8 cellular contexts compared by ENCODE assay signal in genomic region chr15:75516513-75516912, GRCh38.
DNase-seq lines count a peak whose midpoint lies in the region; TF ChIP-seq lines count a peak whose summit lies in the region.
"Not testable (repeated sequence)": the region's sequence is repeated elsewhere in the genome, so short reads cannot be mapped to it uniquely, and the experiment has no call there.

No MANE protein-coding gene starts in this region.

- not testable (repeated sequence) for H3K27ac ChIP-seq in AG04450 (ENCODE audit: low read depth, low read length); brain microvascular endothelial cell; sigmoid colon
- peak overlapping the region; percentile 52 for H3K27ac ChIP-seq in GM23248

- not testable (repeated sequence) for H3K79me2 ChIP-seq in GM23248 (ENCODE audit: insufficient read depth)

- peaks cover 17% of the 10 kb centered on the region; the same call in 1 of the 2 replicates for H3F3A ChIP-seq in GM23248 (ENCODE audit: insufficient read depth)

- not testable (repeated sequence) for TF ChIP-seq EP300 in sigmoid colon (IDR thresholded peaks at IDR 0.05)

- TF ChIP-seq CTCF in AG04450 (IDR thresholded peaks at IDR 0.05; ENCODE audit: low read depth, low read length); brain microvascular endothelial cell (IDR thresholded peaks at IDR 0.05; ENCODE audit: low read depth, low read length, missing control alignments); fibroblast of mammary gland (conservative IDR thresholded peaks at IDR 0.05; ENCODE audit: control insufficient read depth, insufficient read depth, low read depth, low read length); kidney epithelial cell (IDR thresholded peaks at IDR 0.05; ENCODE audit: insufficient read depth, low read length, poor library complexity, severe bottlenecking); sigmoid colon (IDR thresholded peaks at IDR 0.05): not testable (repeated sequence)

- CTCF ChIA-PET in AG04450 (lab: Charles Lee): not testable (repeated sequence)

- H3K4me2 ChIP-seq in GM23248 (ENCODE audit: unreplicated experiment): not testable (repeated sequence)

- DNase-seq in AG04450 (ENCODE audit: low read depth, low spot score) (peak; percentile 42), GM23248 (peak; percentile 90), M059J (ENCODE audit: low read depth) (peak; percentile 85), SW 1271 (lab: John Stamatoyannopoulos, UW) (peak; percentile 59 to 66), brain microvascular endothelial cell (peak; percentile 80), fibroblast of mammary gland (ENCODE audit: low read depth) (peak; percentile 89), kidney epithelial cell (ENCODE audit: low read depth) (peak; percentile 44), sigmoid colon (peak; percentile 73)

- H2AFZ ChIP-seq in GM23248: not testable (repeated sequence)

- 42 to 46% methylated on average over 10 to 12 of the region's 12 CpGs for WGBS in GM23248 (ENCODE audit: low coverage in 1 of 2, low lambda C conversion rate in 2 of 2, missing lambda C conversion rate in 2 of 2), 2 experiments
- 32 to 77% methylated on average over 12 of the region's 12 CpGs for WGBS in sigmoid colon, 2 donors

- not testable (repeated sequence) for H3K4me3 ChIP-seq in AG04450 (ENCODE audit: low read depth, low read length); GM23248; brain microvascular endothelial cell (ENCODE audit: low read depth, low read length); fibroblast of mammary gland (ENCODE audit: control insufficient read depth, low read depth, low read length); kidney epithelial cell (ENCODE audit: low read depth, low read length); sigmoid colon

- H3K9me2 ChIP-seq in GM23248 (ENCODE audit: insufficient read depth): not testable (repeated sequence)

- in situ Hi-C loops in GM23248 (cut with MboI); brain microvascular endothelial cell (cut with HindIII; ENCODE audit: low pct_ligation_motif_present, low sequenced_read_pairs): not testable (repeated sequence)

- peaks cover 11% of the 10 kb centered on the region for H3K4me1 ChIP-seq in GM23248 (ENCODE audit: insufficient read depth)
- not testable (repeated sequence) for H3K4me1 ChIP-seq in sigmoid colon

- H3K27me3 ChIP-seq in AG04450 (ENCODE audit: control insufficient read depth, insufficient read depth, low read length); GM23248 (replicated peaks; ENCODE audit: insufficient read depth); brain microvascular endothelial cell (replicated peaks); kidney epithelial cell (ENCODE audit: control insufficient read depth, insufficient read depth, low read length); sigmoid colon: not testable (repeated sequence)

- intact Hi-C loops in sigmoid colon (cut with DNase I): not testable (repeated sequence)

- POLR2A ChIA-PET in AG04450 (lab: Yijun Ruan, JAX): interaction anchor here (0.7 kb wide), 1 partner anchor 549 kb away, joined by 3 read pairs; no protein-coding TSS in a partner anchor

- 0 out of 2 replicates have a peak overlapping the region, but pooled peaks have one; percentile 20 for H3K9ac ChIP-seq in GM23248

- H3K36me3 ChIP-seq in GM23248 (ENCODE audit: low read depth) (peaks cover 36% of the 10 kb centered on the region), brain microvascular endothelial cell (replicated peaks) (peaks cover 33% of the 10 kb centered on the region), sigmoid colon (peaks cover 14 to 85% (median 22%) of the 10 kb centered on the region in 4 donors)
- not testable (repeated sequence) for H3K36me3 ChIP-seq in kidney epithelial cell (ENCODE audit: control insufficient read depth, insufficient read depth, low read length)

- not testable (repeated sequence) for H4K20me1 ChIP-seq in GM23248 (ENCODE audit: insufficient read depth)

- not testable (repeated sequence) for TF ChIP-seq POLR2A in sigmoid colon (IDR thresholded peaks at IDR 0.05)

- H3K9me3 ChIP-seq in AG04450 (ENCODE audit: control insufficient read depth, insufficient read depth, low read length); GM23248 (ENCODE audit: low read depth); sigmoid colon: not testable (repeated sequence)
